ENCODE assay signal across 8 cellular contexts in the genomic region with DNA sequence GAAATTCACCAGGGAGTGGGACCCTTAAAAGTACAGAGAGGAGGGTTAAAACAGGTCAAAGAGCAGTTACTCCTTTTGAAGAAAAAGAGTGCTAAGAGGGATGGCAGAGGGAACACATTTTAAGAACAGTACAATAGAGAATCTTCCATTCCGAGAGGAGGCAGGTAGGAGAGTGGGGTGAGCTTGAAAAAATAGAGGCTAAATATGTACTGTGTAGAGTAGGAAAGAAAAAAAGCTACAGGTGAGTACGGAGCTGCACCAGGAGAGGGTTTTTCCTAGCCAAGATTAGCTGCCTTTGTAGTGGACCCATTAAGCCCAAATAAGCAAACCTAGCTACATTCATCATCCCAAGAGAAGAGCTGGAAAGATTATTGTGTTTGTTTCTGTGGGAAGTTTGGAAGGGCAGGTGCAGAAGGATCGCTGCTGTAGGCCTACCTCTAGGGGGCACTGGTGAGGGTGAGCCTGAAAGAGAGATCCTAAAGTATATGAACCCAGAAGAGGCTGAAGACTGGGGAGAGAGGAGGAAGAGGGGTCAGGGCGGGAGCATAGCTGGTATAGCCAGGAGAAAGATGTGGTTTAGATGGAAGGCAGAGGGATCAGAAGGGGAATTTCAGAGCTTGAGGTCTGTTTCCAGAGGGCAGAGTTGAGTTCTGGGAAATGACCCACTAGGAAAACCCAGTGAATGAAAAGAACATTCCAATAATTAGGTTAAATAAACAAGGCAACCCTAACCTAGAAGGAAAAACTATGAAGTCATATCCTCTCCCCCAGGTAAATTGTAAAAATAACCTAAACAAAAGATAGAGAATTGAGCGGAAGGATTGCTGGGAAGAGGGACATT. TPM values are rescaled to one million over a fixed set of nuclear protein-coding genes. Genes with fewer than 3 reads are reported as not detected.
DNase-seq lines count a peak whose midpoint lies in the region; ATAC-seq and TF ChIP-seq lines count a peak whose summit lies in the region.

No MANE protein-coding gene starts in this region.

- POLR2A ChIA-PET in GM10248 (lab: Yijun Ruan, JAX) = no interaction called here

- H3K4me3 ChIP-seq in Karpas-422 (ENCODE audit: low read length) (no peak overlapping the region), osteoblast (ENCODE audit: insufficient read depth, low read length) (no peak overlapping the region)

- ATAC-seq in HG03159 (IDR thresholded peaks at IDR 0.05; ENCODE audit: unreplicated experiment) (no peak), HG03469 (IDR thresholded peaks at IDR 0.05; ENCODE audit: unreplicated experiment) (no peak)

- peaks cover 11% of the 10 kb centered on the region for H3K36me3 Mint-ChIP-seq in endothelial cell (ENCODE audit: low read depth, unreplicated experiment)

- TF ChIP-seq CTCF in GM10248 (IDR thresholded peaks at IDR 0.05; ENCODE audit: control extremely low read depth, extremely low read depth, low read depth, missing control alignments) (peak; percentile 74), endothelial cell (IDR thresholded peaks at IDR 0.05; ENCODE audit: unreplicated experiment) (peak; percentile 76), osteoblast (IDR thresholded peaks at IDR 0.05; ENCODE audit: extremely low read depth, low read depth, low read length) (peak; percentile 84)

- H3K9me2 ChIP-seq in Karpas-422 (replicated peaks; ENCODE audit: insufficient read depth, low read length) = no peaks in the 10 kb centered on the region

- no peak overlapping the region for H3K27ac Mint-ChIP-seq in endothelial cell (ENCODE audit: unreplicated experiment)

- H3K36me3 ChIP-seq in Karpas-422 (ENCODE audit: insufficient read depth, low read length) = peaks cover 6% of the 10 kb centered on the region; the same call in 1 of the 2 replicates
- no peaks in the 10 kb centered on the region for H3K36me3 ChIP-seq in osteoblast (ENCODE audit: insufficient read depth, low read length)

- H3K9me3 Mint-ChIP-seq in endothelial cell (ENCODE audit: unreplicated experiment) = no peaks in the 10 kb centered on the region

- peaks cover 6% of the 10 kb centered on the region for H3K4me1 Mint-ChIP-seq in endothelial cell (ENCODE audit: unreplicated experiment)

- no peaks in the 10 kb centered on the region for H4K20me1 ChIP-seq in Karpas-422 (ENCODE audit: insufficient read depth, low read depth, low read length)
- H4K20me1 ChIP-seq in osteoblast (ENCODE audit: insufficient read depth, low read length) = no peaks in the 10 kb centered on the region

- H3K79me2 ChIP-seq in Karpas-422 (ENCODE audit: low read length) = peaks cover 12% of the 10 kb centered on the region; the same call in 1 of the 2 replicates
- no peaks in the 10 kb centered on the region for H3K79me2 ChIP-seq in osteoblast (ENCODE audit: insufficient read depth, low read length)

- H3K9me3 ChIP-seq in Karpas-422 (ENCODE audit: low read length) = no peaks in the 10 kb centered on the region
- no peaks in the 10 kb centered on the region for H3K9me3 ChIP-seq in osteoblast (ENCODE audit: low read depth, low read length)

- DNase-seq in GM10248 (ENCODE audit: extremely low spot score) = peak; percentile 41
- peak; percentile 81 for DNase-seq in Karpas-422
- peak; percentile 70 for DNase-seq in activated CD4-positive, alpha-beta T cell treated with anti-CD3 and anti-CD28 coated beads for 48 hours
- peak; percentile 69 for DNase-seq in endothelial cell (ENCODE audit: low spot score)
- DNase-seq in osteoblast (ENCODE audit: insufficient read length, low spot score, missing footprints) = no peak
- DNase-seq in cortex of kidney (lab: John Stamatoyannopoulos, UW) = no peak

- peaks cover 9% of the 10 kb centered on the region; the same call in 1 of the 2 replicates for H3K4me1 ChIP-seq in Karpas-422 (ENCODE audit: low read length)
- H3K4me1 ChIP-seq in osteoblast (ENCODE audit: insufficient read depth, low read length) = peaks cover 15% of the 10 kb centered on the region

- H3K27me3 Mint-ChIP-seq in endothelial cell (ENCODE audit: unreplicated experiment) = peaks cover 4% of the 10 kb centered on the region

- no peak overlapping the region for H3K4me3 Mint-ChIP-seq in endothelial cell (ENCODE audit: unreplicated experiment)

- H3K27me3 ChIP-seq in Karpas-422 (ENCODE audit: low read length) (no peaks in the 10 kb centered on the region), osteoblast (ENCODE audit: insufficient read depth, low read length) (no peaks in the 10 kb centered on the region)

- no peak overlapping the region for H3K9ac ChIP-seq in Karpas-422 (ENCODE audit: low read length)

- H2AFZ ChIP-seq in Karpas-422 (ENCODE audit: low read length) = no peak overlapping the region
- no peak overlapping the region for H2AFZ ChIP-seq in osteoblast (ENCODE audit: low read length)

- H3K27ac ChIP-seq in Karpas-422 (ENCODE audit: low read length) = no peak overlapping the region
- H3K27ac ChIP-seq in osteoblast (ENCODE audit: low read depth, low read length) = no peak overlapping the region

- H3K4me2 ChIP-seq in Karpas-422 (ENCODE audit: low read depth, low read length, poor library complexity, severe bottlenecking) = no peak overlapping the region
- no peak overlapping the region for H3K4me2 ChIP-seq in osteoblast (ENCODE audit: insufficient read depth, low read length)

- CTCF ChIA-PET in GM10248 (lab: Yijun Ruan, JAX) = interaction anchor here (0.7 to 5.3 kb wide), 31 partner anchors 9 to 117 kb away, joined by 3 to 93 read pairs (median 5); a partner anchor contains a TSS

RNA-seq across cellular contexts. Expression of a gene that starts 50.2 kb away (rescaled TPM):
- total RNA-seq in Karpas-422 (2014; rRNA removed; shearing (Covaris generic); ENCODE audit: low replicate concordance) = 16.5 and 22.0 TPM in 2 replicates
- total RNA-seq in endothelial cell (ENCODE audit: unreplicated experiment) (12.3 TPM), osteoblast (30.4 and 32.4 TPM in 2 replicates)

Comparison
In these comparisons a context has a peak if more than half of its experiments do, and no peak if none do; other contexts are left out.
1. DNase-seq: peak in GM10248 (single experiment), Karpas-422 (single experiment), activated CD4-positive, alpha-beta T cell treated with anti-CD3 and anti-CD28 coated beads for 48 hours (single experiment) and endothelial cell (single experiment); none in osteoblast (single experiment) and cortex of kidney (single experiment).
2. Peak in every context shown above with its lines, with median percentiles within 50 percentile points of each other: CTCF ChIP-seq.